8 cellular contexts compared by ENCODE assay signal in genomic region chr9:110254500-110254899, GRCh38. TPM values are rescaled to one million over a fixed set of nuclear protein-coding genes. Genes with fewer than 3 reads are reported as not detected.
A peak's percentile ranks its signal among the peaks of the same experiment; 100 is the strongest.
DNase-seq lines count a peak whose midpoint lies in the region; ATAC-seq and TF ChIP-seq lines count a peak whose summit lies in the region.

No MANE protein-coding gene starts in this region.

- no peak for DNase-seq in stimulated activated naive CD8-positive, alpha-beta T cell treated with anti-CD3 and anti-CD28 coated beads, Interleukin-15, Interleukin-2, amounts not matched to agents 100 U/mL and 50 U/mL, for 24 hours
- DNase-seq in mammary epithelial cell (no peak), mesothelial cell of epicardium (ENCODE audit: low spot score in 2 of 2, unreplicated experiment in 2 of 2) (no peak), cortex of kidney (lab: John Stamatoyannopoulos, UW) (no peak), GDM1 (lab: John Stamatoyannopoulos, UW) (no peak)

- no peaks in the 10 kb centered on the region for H3K9me3 Mint-ChIP-seq in stimulated activated naive CD8-positive, alpha-beta T cell treated with anti-CD3 and anti-CD28 coated beads, Interleukin-15, Interleukin-2, amounts not matched to agents 100 ng/mL and 50 ng/mL, for 24 hours
- no peaks in the 10 kb centered on the region for H3K9me3 Mint-ChIP-seq in mesothelial cell of epicardium

- intact Hi-C loops in mammary epithelial cell (cut with micrococcal nuclease), result no loop called here

- H3K4me1 Mint-ChIP-seq in stimulated activated naive CD8-positive, alpha-beta T cell treated with anti-CD3 and anti-CD28 coated beads, Interleukin-15, Interleukin-2, amounts not matched to agents 100 ng/mL and 50 ng/mL, for 24 hours (ENCODE audit: low read depth), result peaks cover 67% of the 10 kb centered on the region
- H3K4me1 Mint-ChIP-seq in mesothelial cell of epicardium, result peaks cover 35% of the 10 kb centered on the region

- peaks cover 80% of the 10 kb centered on the region for H3K79me2 ChIP-seq in mammary epithelial cell (ENCODE audit: insufficient read depth, low read length)

- peaks cover 60% of the 10 kb centered on the region for H3K36me3 Mint-ChIP-seq in stimulated activated naive CD8-positive, alpha-beta T cell treated with anti-CD3 and anti-CD28 coated beads, Interleukin-15, Interleukin-2, amounts not matched to agents 100 ng/mL and 50 ng/mL, for 24 hours (ENCODE audit: low read depth)
- H3K36me3 Mint-ChIP-seq in mesothelial cell of epicardium, result peaks cover 9% of the 10 kb centered on the region

- CTCF ChIA-PET in mammary epithelial cell (lab: Charles Lee; ENCODE audit: low non-redundant PET), result no interaction called here

- in situ Hi-C loops in mammary epithelial cell (cut with MboI; ENCODE audit: low sequenced_read_pairs in 2 of 2), result no loop called here

- dilution Hi-C loops in mammary epithelial cell (cut with HindIII; ENCODE audit: low sequenced_read_pairs), result no loop called here

- no peaks in the 10 kb centered on the region for H3K27me3 ChIP-seq in mammary epithelial cell (ENCODE audit: insufficient read depth, low read length)

- H4K20me1 ChIP-seq in mammary epithelial cell (ENCODE audit: insufficient read depth, low read length), result peaks cover 20% of the 10 kb centered on the region

- peak overlapping the region; percentile 91 for H3K9ac ChIP-seq in mammary epithelial cell (ENCODE audit: insufficient read depth, low read length)

- H3K4me2 ChIP-seq in mammary epithelial cell (ENCODE audit: insufficient read depth, low read depth, low read length), result peak overlapping the region; percentile 93

- ATAC-seq in stimulated activated naive CD8-positive, alpha-beta T cell treated with anti-CD3 and anti-CD28 coated beads, Interleukin-15, Interleukin-2, amounts not matched to agents 100 U/mL and 50 U/mL, for 24 hours, result no peak
- ATAC-seq in GM21737 (IDR thresholded peaks at IDR 0.05; ENCODE audit: unreplicated experiment) (no peak), GM19397 (IDR thresholded peaks at IDR 0.05; ENCODE audit: unreplicated experiment) (no peak)

- H2AFZ ChIP-seq in mammary epithelial cell (ENCODE audit: low read depth, low read length), result no peak overlapping the region

- peak overlapping the region; percentile 99 for H3K4me3 Mint-ChIP-seq in stimulated activated naive CD8-positive, alpha-beta T cell treated with anti-CD3 and anti-CD28 coated beads, Interleukin-15, Interleukin-2, amounts not matched to agents 100 ng/mL and 50 ng/mL, for 24 hours
- peak overlapping the region; percentile 95 for H3K4me3 Mint-ChIP-seq in mesothelial cell of epicardium

- H3K4me1 ChIP-seq in mammary epithelial cell (ENCODE audit: insufficient read depth, low read length), result peaks cover 38% of the 10 kb centered on the region

- peak overlapping the region; percentile 100 for H3K27ac Mint-ChIP-seq in stimulated activated naive CD8-positive, alpha-beta T cell treated with anti-CD3 and anti-CD28 coated beads, Interleukin-15, Interleukin-2, amounts not matched to agents 100 ng/mL and 50 ng/mL, for 24 hours
- H3K27ac Mint-ChIP-seq in mesothelial cell of epicardium, result peak overlapping the region; percentile 74

- H3K9me3 ChIP-seq in mammary epithelial cell (replicated peaks; ENCODE audit: insufficient read depth, low read length), result no peaks in the 10 kb centered on the region

- H3K4me3 ChIP-seq in mammary epithelial cell (replicated peaks in 1 of 3; ENCODE audit: insufficient read depth in 1 of 3, low read depth in 2 of 3, low read length in 3 of 3), result peak overlapping the region; percentile 94 to 97 (median 95)

- H3K27ac ChIP-seq in mammary epithelial cell (ENCODE audit: insufficient read depth, low read depth, low read length), result peak overlapping the region; percentile 94

- no peak for TF ChIP-seq CTCF in mammary epithelial cell (conservative IDR thresholded peaks at IDR 0.05 in 1 of 2, IDR thresholded peaks at IDR 0.05 in 1 of 2; ENCODE audit: extremely low read depth in 1 of 2, insufficient read depth in 1 of 2, low read depth in 1 of 2, low read length in 2 of 2)
- TF ChIP-seq CTCF in mesothelial cell of epicardium (IDR thresholded peaks at IDR 0.05; ENCODE audit: unreplicated experiment), result no peak

- TSS peak; percentile 14 for BruUV-seq in mammary epithelial cell (replicated peaks; lab: Mats Ljungman, UMichigan)

- peaks cover 13% of the 10 kb centered on the region for H3K36me3 ChIP-seq in mammary epithelial cell (ENCODE audit: insufficient read depth, low read length)

- WGBS in mammary epithelial cell (ENCODE audit: low coverage, missing lambda C conversion rate), result 94% methylated on average over 2 of the region's 2 CpGs

- H3K27me3 Mint-ChIP-seq in stimulated activated naive CD8-positive, alpha-beta T cell treated with anti-CD3 and anti-CD28 coated beads, Interleukin-15, Interleukin-2, amounts not matched to agents 100 ng/mL and 50 ng/mL, for 24 hours, result no peaks in the 10 kb centered on the region
- H3K27me3 Mint-ChIP-seq in mesothelial cell of epicardium (ENCODE audit: low read depth), result no peaks in the 10 kb centered on the region

RNA-seq across cellular contexts. Expression of gene TXN, which starts 1.8 kb away (rescaled TPM):
- total RNA-seq in mammary epithelial cell (100 to 1,000 TPM; 337 to 532 TPM), mesothelial cell of epicardium (114 to 116 TPM (median 115 TPM) in 3 replicates)
- polyA plus RNA-seq in mammary epithelial cell, result 760 TPM
- 135 TPM for polyA minus RNA-seq in mammary epithelial cell

RNA-seq across cellular contexts. Expression of gene C9orf152, which starts 46.5 kb away (rescaled TPM):
- total RNA-seq in mammary epithelial cell, result not detected
- not detected for polyA plus RNA-seq in mammary epithelial cell
- polyA minus RNA-seq in mammary epithelial cell, result not detected
- total RNA-seq in mesothelial cell of epicardium, result not detected in 3 replicates
